ENCODE assay signal across 39 cellular contexts in the genomic region with DNA sequence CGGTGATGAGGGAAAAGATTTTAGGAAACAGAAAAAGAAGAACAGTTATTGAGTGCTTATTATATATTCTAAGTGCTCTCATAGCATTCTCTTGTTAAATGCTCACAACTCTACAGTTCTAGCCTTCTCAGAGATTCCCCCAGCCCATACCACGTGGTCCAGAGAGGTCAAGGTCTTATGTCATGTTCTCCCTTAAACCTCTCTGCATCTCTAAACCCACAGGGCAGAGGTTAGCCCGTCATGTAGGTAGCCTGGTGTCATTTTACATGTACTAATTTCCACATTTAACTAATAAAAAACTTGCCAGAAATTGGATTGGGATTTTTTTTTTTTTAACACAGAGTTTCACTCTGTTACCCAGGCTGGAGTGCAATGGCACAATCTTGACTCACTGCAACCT.
"Had no signal": no experiment of that assay in that cellular context is flagged by ENCODE, and none has a peak within 500 bp of the region (broad histone marks: within the 10 kb centered on the region; RNA-seq: fewer than 3 reads in every experiment).

No MANE protein-coding gene starts in this region.

- H3K4me3 ChIP-seq: adrenal gland, ascending aorta, body of pancreas, breast epithelium, cardiac muscle cell had no signal

- H3K4me1 Mint-ChIP-seq: activated naive CD4-positive, alpha-beta T cell treated with anti-CD3 and anti-CD28 coated beads, Interleukin-2, amount 50 U/mL, for 24 hours; activated naive CD8-positive, alpha-beta T cell treated with anti-CD3 and anti-CD28 coated beads for 36 hours; activated naive CD8-positive, alpha-beta T cell treated with anti-CD3 and anti-CD28 coated beads, Interleukin-2, amount 50 U/mL, for 24 hours; activated T-helper 17 cell treated with anti-CD3 and anti-CD28 coated beads, Interleukin-2, amount 50 U/mL, for 72 hours; brain; central memory CD8-positive, alpha-beta T cell had no signal

- DNase-seq: activated effector memory CD4-positive, alpha-beta T cell treated with anti-CD3 and anti-CD28 coated beads, Interleukin-2, amount 50 U/mL, for 16 hours; activated effector memory CD4-positive, alpha-beta T cell treated with Interleukin-2 at 50 U/mL for 16 hours; activated gamma-delta T cell; activated gamma-delta T cell treated with Interleukin-2 at 50 U/mL for 16 hours; activated naive CD4-positive, alpha-beta T cell; activated naive CD4-positive, alpha-beta T cell treated with anti-CD3 and anti-CD28 coated beads for 36 hours; activated naive CD4-positive, alpha-beta T cell treated with anti-CD3 and anti-CD28 coated beads, Interleukin-2, amount 50 U/mL, for 16 hours; activated naive CD4-positive, alpha-beta T cell treated with Interleukin-2 at 50 U/mL for 16 hours; activated naive CD8-positive, alpha-beta T cell treated with anti-CD3 and anti-CD28 coated beads for 36 hours; activated naive CD8-positive, alpha-beta T cell treated with anti-CD3 and anti-CD28 coated beads, Interleukin-2, amount 10 ng/mL, durations not matched to agents 7 days and 5 days; activated naive CD8-positive, alpha-beta T cell treated with anti-CD3 and anti-CD28 coated beads, Interleukin-2, amount 50 U/mL, for 24 hours; activated T-cell treated with anti-CD3 and anti-CD28 coated beads, Interleukin-2, amount 50 U/mL, for 1 hour; activated T-cell treated with anti-CD3 and anti-CD28 coated beads, Interleukin-2, amount 50 U/mL, for 24 hours; activated T-cell treated with anti-CD3 and anti-CD28 coated beads, Interleukin-2, amount 50 U/mL, for 4 hours; activated T-cell treated with anti-CD3 and anti-CD28 coated beads, Interleukin-2, amount 50 U/mL, for 48 hours; activated T-cell treated with anti-CD3 and anti-CD28 coated beads, Interleukin-2, amount 50 U/mL, for 72 hours; adrenal gland; amniotic stem cell; amygdala; anterior cingulate cortex; aorta; body of pancreas; brain microvascular endothelial cell; caudate nucleus; central memory CD4-positive, alpha-beta T cell; cerebellar nuclear complex had no signal

- ATAC-seq: activated naive CD4-positive, alpha-beta T cell treated with anti-CD3 and anti-CD28 coated beads, Interleukin-2, amount 50 U/mL, for 72 hours; activated naive CD8-positive, alpha-beta T cell treated with anti-CD3 and anti-CD28 coated beads, Interleukin-2, amount 50 U/mL, for 24 hours; activated T-cell treated with anti-CD3 and anti-CD28 coated beads, Interleukin-2, amount 50 U/mL, for 4 hours; activated T-cell treated with anti-CD3 and anti-CD28 coated beads, Interleukin-2, amount 50 U/mL, for 72 hours; activated T-helper 17 cell treated with anti-CD3 and anti-CD28 coated beads, Interleukin-2, amount 50 U/mL, for 72 hours; body of pancreas had no signal

- H3K36me3 Mint-ChIP-seq: activated naive CD4-positive, alpha-beta T cell treated with anti-CD3 and anti-CD28 coated beads, Interleukin-2, amount 50 U/mL, for 24 hours; activated naive CD4-positive, alpha-beta T cell treated with anti-CD3 and anti-CD28 coated beads, Interleukin-2, amount 50 U/mL, for 72 hours; activated naive CD8-positive, alpha-beta T cell; activated naive CD8-positive, alpha-beta T cell treated with anti-CD3 and anti-CD28 coated beads for 36 hours; activated naive CD8-positive, alpha-beta T cell treated with anti-CD3 and anti-CD28 coated beads, Interleukin-2, amount 10 ng/mL, durations not matched to agents 7 days and 5 days; brain had no signal

- H3K36me3 ChIP-seq: adrenal gland, ascending aorta, brain microvascular endothelial cell, breast epithelium, cardiac muscle cell had no signal

- H3K27me3 ChIP-seq: adrenal gland, ascending aorta, body of pancreas, brain microvascular endothelial cell, breast epithelium, cardiac muscle cell had no signal

- H3K4me3 Mint-ChIP-seq: activated naive CD4-positive, alpha-beta T cell treated with anti-CD3 and anti-CD28 coated beads for 36 hours; activated naive CD4-positive, alpha-beta T cell treated with anti-CD3 and anti-CD28 coated beads, Interleukin-2, amount 50 U/mL, for 24 hours; activated naive CD8-positive, alpha-beta T cell; activated naive CD8-positive, alpha-beta T cell treated with anti-CD3 and anti-CD28 coated beads for 36 hours; activated naive CD8-positive, alpha-beta T cell treated with anti-CD3 and anti-CD28 coated beads, Interleukin-2, amount 10 ng/mL, durations not matched to agents 7 days and 5 days; activated naive CD8-positive, alpha-beta T cell treated with anti-CD3 and anti-CD28 coated beads, Interleukin-2, amount 50 U/mL, for 24 hours; activated T-cell treated with anti-CD3 and anti-CD28 coated beads, Interleukin-2, amount 50 U/mL, for 24 hours; activated T-cell treated with anti-CD3 and anti-CD28 coated beads, Interleukin-2, amount 50 U/mL, for 4 hours; activated T-cell treated with anti-CD3 and anti-CD28 coated beads, Interleukin-2, amount 50 U/mL, for 72 hours; activated T-helper 1 cell treated with anti-CD3 and anti-CD28 coated beads, Interleukin-12 subunit alpha, Interleukin-12 subunit beta, Interleukin-2, Interleukin-4 antibody, amounts not matched to agents 30 ng/mL and 10 ng/mL and 1 ng/mL, durations not matched to agents 14 hours and 24 hours and 36 hours; activated T-helper 17 cell treated with anti-CD3 and anti-CD28 coated beads, Interleukin-2, amount 50 U/mL, for 72 hours; brain; central memory CD8-positive, alpha-beta T cell had no signal

- H3K27me3 Mint-ChIP-seq: activated naive CD4-positive, alpha-beta T cell treated with anti-CD3 and anti-CD28 coated beads, Interleukin-2, amount 50 U/mL, for 24 hours; activated naive CD8-positive, alpha-beta T cell treated with anti-CD3 and anti-CD28 coated beads for 36 hours; activated naive CD8-positive, alpha-beta T cell treated with anti-CD3 and anti-CD28 coated beads, Interleukin-2, amount 50 U/mL, for 24 hours had no signal

- H3K27ac Mint-ChIP-seq: activated naive CD4-positive, alpha-beta T cell treated with anti-CD3 and anti-CD28 coated beads for 36 hours; activated naive CD4-positive, alpha-beta T cell treated with anti-CD3 and anti-CD28 coated beads, Interleukin-2, amount 50 U/mL, for 24 hours; activated naive CD4-positive, alpha-beta T cell treated with anti-CD3 and anti-CD28 coated beads, Interleukin-2, amount 50 U/mL, for 72 hours; activated naive CD8-positive, alpha-beta T cell; activated naive CD8-positive, alpha-beta T cell treated with anti-CD3 and anti-CD28 coated beads for 36 hours; activated naive CD8-positive, alpha-beta T cell treated with anti-CD3 and anti-CD28 coated beads, Interleukin-2, amount 10 ng/mL, durations not matched to agents 7 days and 5 days; activated naive CD8-positive, alpha-beta T cell treated with anti-CD3 and anti-CD28 coated beads, Interleukin-2, amount 50 U/mL, for 24 hours; activated T-cell treated with anti-CD3 and anti-CD28 coated beads, Interleukin-2, amount 50 U/mL, for 24 hours; activated T-cell treated with anti-CD3 and anti-CD28 coated beads, Interleukin-2, amount 50 U/mL, for 72 hours; activated T-helper 1 cell treated with anti-CD3 and anti-CD28 coated beads, Interleukin-12 subunit alpha, Interleukin-12 subunit beta, Interleukin-2, Interleukin-4 antibody, amounts not matched to agents 30 ng/mL and 10 ng/mL and 1 ng/mL, durations not matched to agents 14 hours and 24 hours and 36 hours; activated T-helper 17 cell treated with anti-CD3 and anti-CD28 coated beads, Interleukin-2, amount 50 U/mL, for 72 hours; activated T-helper 2 cell treated with anti-CD3 and anti-CD28 coated beads, Interferon-gamma antibody, Interleukin-2, Interleukin-4, amounts not matched to agents 10 μg/mL and 5 μg/mL and 100 μg/mL, durations not matched to agents 14 hours and 24 hours and 36 hours; brain had no signal

- H3K9me3 ChIP-seq: adrenal gland, ascending aorta, body of pancreas, breast epithelium had no signal

- H3K9me3 Mint-ChIP-seq: activated naive CD4-positive, alpha-beta T cell treated with anti-CD3 and anti-CD28 coated beads for 36 hours; activated naive CD4-positive, alpha-beta T cell treated with anti-CD3 and anti-CD28 coated beads, Interleukin-2, amount 50 U/mL, for 24 hours; activated naive CD4-positive, alpha-beta T cell treated with anti-CD3 and anti-CD28 coated beads, Interleukin-2, amount 50 U/mL, for 72 hours; activated naive CD8-positive, alpha-beta T cell treated with anti-CD3 and anti-CD28 coated beads for 36 hours; activated naive CD8-positive, alpha-beta T cell treated with anti-CD3 and anti-CD28 coated beads, Interleukin-2, amount 10 ng/mL, durations not matched to agents 7 days and 5 days; activated naive CD8-positive, alpha-beta T cell treated with anti-CD3 and anti-CD28 coated beads, Interleukin-2, amount 50 U/mL, for 24 hours; activated T-cell treated with anti-CD3 and anti-CD28 coated beads, Interleukin-2, amount 50 U/mL, for 24 hours; activated T-cell treated with anti-CD3 and anti-CD28 coated beads, Interleukin-2, amount 50 U/mL, for 4 hours; activated T-cell treated with anti-CD3 and anti-CD28 coated beads, Interleukin-2, amount 50 U/mL, for 72 hours; activated T-helper 1 cell treated with anti-CD3 and anti-CD28 coated beads, Interleukin-12 subunit alpha, Interleukin-12 subunit beta, Interleukin-2, Interleukin-4 antibody, amounts not matched to agents 30 ng/mL and 10 ng/mL and 1 ng/mL, durations not matched to agents 14 hours and 24 hours and 36 hours; activated T-helper 17 cell treated with anti-CD3 and anti-CD28 coated beads, Interleukin-2, amount 50 U/mL, for 72 hours; activated T-helper 2 cell treated with anti-CD3 and anti-CD28 coated beads, Interferon-gamma antibody, Interleukin-2, Interleukin-4, amounts not matched to agents 10 μg/mL and 5 μg/mL and 100 μg/mL, durations not matched to agents 14 hours and 24 hours and 36 hours; brain; central memory CD8-positive, alpha-beta T cell had no signal

- H3K4me1 ChIP-seq: adrenal gland, ascending aorta, body of pancreas, breast epithelium had no signal

- H3K27ac ChIP-seq: adrenal gland, ascending aorta, body of pancreas, brain microvascular endothelial cell, breast epithelium, cardiac muscle cell had no signal

- FAIRE-seq: astrocyte, bronchial epithelial cell had no signal
